ENCODE assay signal across 7 cellular contexts in the genomic region with DNA sequence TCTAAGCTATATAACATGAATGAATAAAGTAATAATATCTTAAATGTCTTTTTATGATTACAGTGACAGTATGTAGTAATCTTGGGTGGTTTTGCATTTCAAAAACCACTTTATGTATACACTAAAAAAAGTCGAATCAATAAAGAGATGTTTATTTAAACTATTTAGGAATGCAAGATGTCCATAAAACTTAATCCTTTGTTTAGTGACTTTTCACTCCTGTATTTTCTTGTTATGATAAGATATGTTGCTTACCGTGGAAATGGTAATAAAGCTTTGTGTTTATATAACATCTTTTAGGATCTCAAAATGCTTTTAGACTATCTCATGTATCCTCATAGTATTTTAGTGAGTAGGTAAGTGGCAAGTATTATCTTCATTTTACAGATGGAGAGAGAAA.
"Had no signal": no experiment of that assay in that cellular context is flagged by ENCODE, and none has a peak within 500 bp of the region (broad histone marks: within the 10 kb centered on the region; RNA-seq: fewer than 3 reads in every experiment).

No MANE protein-coding gene starts in this region.

- DNase-seq: H9, HCEC 1CT, IMR-90 had no signal

- H3K4me3 ChIP-seq: GM23338, K562 had no signal

- FAIRE-seq: H1, HTR-8/SVneo, K562 had no signal
